ENCODE assay signal across 9 cellular contexts in the genomic region with DNA sequence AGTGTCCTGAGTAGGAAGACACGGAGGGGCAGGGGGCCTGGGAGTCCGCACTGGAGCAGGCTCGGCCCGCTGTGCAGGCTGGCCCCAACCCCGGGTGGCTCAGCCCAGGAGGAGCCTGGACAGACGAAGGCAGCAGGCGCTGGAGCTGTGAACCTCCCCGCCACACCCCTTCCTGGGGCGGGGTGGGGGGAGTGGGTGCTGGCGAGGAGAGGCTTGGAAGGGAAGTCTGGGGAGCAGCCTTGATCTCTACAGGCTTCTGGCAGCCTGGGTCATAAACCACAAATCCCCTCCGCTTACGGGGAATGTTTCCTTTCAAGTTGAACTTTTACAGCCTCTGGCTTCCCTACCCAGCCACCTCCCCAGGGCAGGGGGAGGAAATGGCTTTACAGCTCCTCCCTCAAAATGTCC. TPM values are rescaled to one million over a fixed set of nuclear protein-coding genes. Genes with fewer than 3 reads are reported as not detected.
A peak's percentile ranks its signal among the peaks of the same experiment; 100 is the strongest.
DNase-seq lines count a peak whose midpoint lies in the region; ATAC-seq and TF ChIP-seq lines count a peak whose summit lies in the region.
"Had no signal": no experiment of that assay in that cellular context is flagged by ENCODE, and none has a peak within 500 bp of the region (broad histone marks: within the 10 kb centered on the region; RNA-seq: fewer than 3 reads in every experiment).

No MANE protein-coding gene starts in this region.

- H3K4me3 ChIP-seq in BLaER1 treated with 17β-estradiol and CSF1 and Interleukin-3, amounts not matched to agents 10 nM and 100 nM = peak overlapping the region in 3 of 10 experiments; percentile 4 to 37 (median 18); a peak in 3 of 20 replicates
- H3K4me3 ChIP-seq in mesodermal cell (ENCODE audit: extremely low read depth, insufficient read depth, low read length, poor library complexity, severe bottlenecking) = no peak overlapping the region
- H3K4me3 ChIP-seq in effector memory CD4-positive, alpha-beta T cell (ENCODE audit: insufficient read depth, low read depth, low read length, poor library complexity, severe bottlenecking) = no peak overlapping the region

- peaks cover 37 to 62% (median 50%) of the 10 kb centered on the region in 10 experiments for H3K4me1 ChIP-seq in BLaER1 treated with 17β-estradiol and CSF1 and Interleukin-3, amounts not matched to agents 10 nM and 100 nM
- H3K4me1 ChIP-seq in mesodermal cell (ENCODE audit: control insufficient read depth, insufficient read depth, low read length, poor library complexity, severe bottlenecking) = peaks cover 48% of the 10 kb centered on the region
- H3K4me1 ChIP-seq in effector memory CD4-positive, alpha-beta T cell (ENCODE audit: control insufficient read depth, insufficient read depth, low read length, poor library complexity, severe bottlenecking) = no peaks in the 10 kb centered on the region

- TF ChIP-seq EP300 in Ishikawa (IDR thresholded peaks at IDR 0.05; ENCODE audit: borderline replicate concordance) = no peak

- H3K36me3 ChIP-seq in BLaER1 treated with 17β-estradiol and CSF1 and Interleukin-3, amounts not matched to agents 10 nM and 100 nM = peaks cover 0 to 13% (median 0%) of the 10 kb centered on the region in 11 experiments; a peak in 5 of 22 replicates
- H3K36me3 ChIP-seq in mesodermal cell (ENCODE audit: control insufficient read depth, insufficient read depth, low read length) = peaks cover 42% of the 10 kb centered on the region
- no peaks in the 10 kb centered on the region for H3K36me3 ChIP-seq in effector memory CD4-positive, alpha-beta T cell (ENCODE audit: control insufficient read depth, insufficient read depth, low read length)

- 40 to 52% methylated on average over 7 of the region's 12 CpGs for WGBS in mesodermal cell (ENCODE audit: insufficient coverage in 2 of 2), 2 experiments

- no peak for TF ChIP-seq RAD21 in Ishikawa (IDR thresholded peaks at IDR 0.05; ENCODE audit: low read depth)

- no peaks in the 10 kb centered on the region for H3K9me3 ChIP-seq in BLaER1 treated with 17β-estradiol and CSF1 and Interleukin-3, amounts not matched to agents 10 nM and 100 nM (replicated peaks in 1 of 11)
- H3K9me3 ChIP-seq in mesodermal cell (ENCODE audit: control insufficient read depth, low read length) = no peaks in the 10 kb centered on the region
- H3K9me3 ChIP-seq in effector memory CD4-positive, alpha-beta T cell (ENCODE audit: control insufficient read depth, low read length) = no peaks in the 10 kb centered on the region

- peak overlapping the region; percentile 80 to 91 (median 89) for H3K4me2 ChIP-seq in BLaER1 treated with 17β-estradiol and CSF1 and Interleukin-3, amounts not matched to agents 10 nM and 100 nM

- ATAC-seq in HG03025 (IDR thresholded peaks at IDR 0.05; ENCODE audit: low FRiP score, unreplicated experiment) (no peak), HG02870 (IDR thresholded peaks at IDR 0.05; ENCODE audit: unreplicated experiment) (no peak), HG03457 (IDR thresholded peaks at IDR 0.05; ENCODE audit: unreplicated experiment) (no peak)

- H4K20me1 ChIP-seq in BLaER1 treated with 17β-estradiol and CSF1 and Interleukin-3, amounts not matched to agents 10 nM and 100 nM = peaks cover 3 to 97% (median 63%) of the 10 kb centered on the region in 11 experiments; a peak in 20 of 22 replicates

- H3K27ac ChIP-seq in BLaER1 treated with 17β-estradiol and CSF1 and Interleukin-3, amounts not matched to agents 10 nM and 100 nM = no peak overlapping the region
- peak overlapping the region; percentile 91 for H3K27ac ChIP-seq in mesodermal cell (ENCODE audit: low read depth, low read length, severe bottlenecking)
- no peak overlapping the region for H3K27ac ChIP-seq in effector memory CD4-positive, alpha-beta T cell (ENCODE audit: insufficient read depth, low read length, poor library complexity, severe bottlenecking)

- peaks cover 42 to 54% (median 48%) of the 10 kb centered on the region in 11 experiments for H3K27me3 ChIP-seq in BLaER1 treated with 17β-estradiol and CSF1 and Interleukin-3, amounts not matched to agents 10 nM and 100 nM
- H3K27me3 ChIP-seq in effector memory CD4-positive, alpha-beta T cell (replicated peaks; ENCODE audit: control insufficient read depth, insufficient read depth, low read length, poor library complexity, severe bottlenecking) = peaks cover 12% of the 10 kb centered on the region

- peak overlapping the region in 10 of 11 experiments; percentile 2 to 54 (median 42); a peak in 18 of 22 replicates for H3K9ac ChIP-seq in BLaER1 treated with 17β-estradiol and CSF1 and Interleukin-3, amounts not matched to agents 10 nM and 100 nM

- peak; percentile 81 for DNase-seq in astrocyte of the hippocampus (ENCODE audit: low read depth, low spot score)
- no peak for DNase-seq in effector memory CD4-positive, alpha-beta T cell
- DNase-seq: CD4-positive, alpha-beta memory T cell had no signal

TF ChIP-seq in Ishikawa, 13 proteins besides CTCF, POLR2A, EP300 and RAD21:
- TF ChIP-seq NFIC (IDR thresholded peaks at IDR 0.05) (peak; percentile 57), FOXM1 (IDR thresholded peaks at IDR 0.05; ENCODE audit: borderline replicate concordance, low read depth) (no peak)
- TF ChIP-seq, protein P1, sequence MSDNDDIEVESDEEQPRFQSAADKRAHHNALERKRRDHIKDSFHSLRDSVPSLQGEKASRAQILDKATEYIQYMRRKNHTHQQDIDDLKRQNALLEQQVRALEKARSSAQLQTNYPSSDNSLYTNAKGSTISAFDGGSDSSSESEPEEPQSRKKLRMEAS (IDR thresholded peaks at IDR 0.05) = peak; percentile 66

RNA-seq across cellular contexts. Expression of gene CRB2, which starts 19.7 kb away (rescaled TPM):
- polyA plus RNA-seq in mesodermal cell (2013, experiment 1 of 2) = 58.5 TPM
- 59.5 TPM for polyA plus RNA-seq in mesodermal cell (2013, experiment 2 of 2)
- polyA plus RNA-seq: CD4-positive, alpha-beta memory T cell had no signal
